ENCODE assay signal across 1 cellular context in genomic region chr11:26953770-26954392, GRCh38.
TF ChIP-seq lines count a peak whose summit lies in the region.

No MANE protein-coding gene starts in this region.

TF ChIP-seq in IMR-90, 13 proteins besides CTCF, POLR2A, EP300 and RAD21:
- TF ChIP-seq CEBPB (IDR thresholded peaks at IDR 0.05; ENCODE audit: low read depth, low read length) (peak; percentile 43; the same call in 1 of the 2 replicates), RFX5 (IDR thresholded peaks at IDR 0.05; ENCODE audit: low read depth, low read length) (no peak)
